ENCODE assay signal across 42 cellular contexts in the genomic region with DNA sequence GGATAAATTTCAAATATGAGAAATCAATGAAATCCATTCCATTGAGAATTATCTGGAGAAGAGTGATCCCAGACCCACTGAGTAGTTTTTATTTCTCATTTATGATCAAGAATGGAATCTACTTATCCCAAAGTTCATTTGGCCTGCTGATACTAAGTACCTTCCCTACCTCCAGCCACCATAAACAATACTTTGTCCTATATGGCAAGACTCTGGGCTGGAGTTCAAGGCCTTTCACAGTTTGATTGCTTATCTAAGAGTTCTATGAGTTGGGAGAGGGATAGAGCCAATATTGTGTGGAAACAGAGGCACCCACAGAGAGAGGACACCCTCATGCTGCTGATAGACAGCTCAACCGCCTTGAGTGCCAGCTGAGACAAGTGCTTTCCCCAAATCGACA. TPM values are rescaled to one million over a fixed set of nuclear protein-coding genes. Genes with fewer than 3 reads are reported as not detected.
"Had no signal": no experiment of that assay in that cellular context is flagged by ENCODE, and none has a peak within 500 bp of the region (broad histone marks: within the 10 kb centered on the region; RNA-seq: fewer than 3 reads in every experiment).

No MANE protein-coding gene starts in this region.

- H3K27me3 Mint-ChIP-seq: activated naive CD4-positive, alpha-beta T cell treated with anti-CD3 and anti-CD28 coated beads, Interleukin-2, amount 50 U/mL, for 24 hours; activated naive CD8-positive, alpha-beta T cell; activated naive CD8-positive, alpha-beta T cell treated with anti-CD3 and anti-CD28 coated beads for 36 hours; activated naive CD8-positive, alpha-beta T cell treated with anti-CD3 and anti-CD28 coated beads, Interleukin-2, amount 50 U/mL, for 24 hours; activated T-cell treated with anti-CD3 and anti-CD28 coated beads, Interleukin-2, amount 50 U/mL, for 24 hours; activated T-helper 17 cell treated with anti-CD3 and anti-CD28 coated beads, Interleukin-2, amount 50 U/mL, for 72 hours; central memory CD8-positive, alpha-beta T cell had no signal

- ATAC-seq: activated naive CD4-positive, alpha-beta T cell treated with anti-CD3 and anti-CD28 coated beads, Interleukin-2, amount 50 U/mL, for 72 hours; activated naive CD8-positive, alpha-beta T cell treated with anti-CD3 and anti-CD28 coated beads, Interleukin-2, amount 50 U/mL, for 24 hours; activated T-cell treated with anti-CD3 and anti-CD28 coated beads, Interleukin-2, amount 50 U/mL, for 4 hours; activated T-cell treated with anti-CD3 and anti-CD28 coated beads, Interleukin-2, amount 50 U/mL, for 72 hours; activated T-helper 17 cell treated with anti-CD3 and anti-CD28 coated beads, Interleukin-2, amount 50 U/mL, for 72 hours; body of pancreas had no signal

- DNase-seq: activated effector memory CD4-positive, alpha-beta T cell treated with anti-CD3 and anti-CD28 coated beads, Interleukin-2, amount 50 U/mL, for 16 hours; activated effector memory CD4-positive, alpha-beta T cell treated with Interleukin-2 at 50 U/mL for 16 hours; activated gamma-delta T cell; activated gamma-delta T cell treated with Interleukin-2 at 50 U/mL for 16 hours; activated naive CD4-positive, alpha-beta T cell; activated naive CD4-positive, alpha-beta T cell treated with anti-CD3 and anti-CD28 coated beads for 36 hours; activated naive CD4-positive, alpha-beta T cell treated with anti-CD3 and anti-CD28 coated beads, Interleukin-2, amount 10 ng/mL, durations not matched to agents 7 days and 5 days; activated naive CD4-positive, alpha-beta T cell treated with anti-CD3 and anti-CD28 coated beads, Interleukin-2, amount 50 U/mL, for 16 hours; activated naive CD4-positive, alpha-beta T cell treated with Interleukin-2 at 50 U/mL for 16 hours; activated naive CD8-positive, alpha-beta T cell treated with anti-CD3 and anti-CD28 coated beads for 36 hours; activated naive CD8-positive, alpha-beta T cell treated with anti-CD3 and anti-CD28 coated beads, Interleukin-2, amount 10 ng/mL, durations not matched to agents 7 days and 5 days; activated naive CD8-positive, alpha-beta T cell treated with anti-CD3 and anti-CD28 coated beads, Interleukin-2, amount 50 U/mL, for 24 hours; activated T-cell treated with anti-CD3 and anti-CD28 coated beads, Interleukin-2, amount 50 U/mL, for 1 hour; activated T-cell treated with anti-CD3 and anti-CD28 coated beads, Interleukin-2, amount 50 U/mL, for 24 hours; activated T-cell treated with anti-CD3 and anti-CD28 coated beads, Interleukin-2, amount 50 U/mL, for 4 hours; activated T-cell treated with anti-CD3 and anti-CD28 coated beads, Interleukin-2, amount 50 U/mL, for 48 hours; activated T-cell treated with anti-CD3 and anti-CD28 coated beads, Interleukin-2, amount 50 U/mL, for 72 hours; adrenal gland; amniotic stem cell; amygdala; anterior cingulate cortex; aorta; body of pancreas; brain microvascular endothelial cell; caudate nucleus; central memory CD4-positive, alpha-beta T cell; cerebellar nuclear complex had no signal

- H3K36me3 ChIP-seq: adrenal gland, ascending aorta, brain microvascular endothelial cell, breast epithelium, cardiac muscle cell had no signal

- H3K27ac Mint-ChIP-seq: activated naive CD4-positive, alpha-beta T cell treated with anti-CD3 and anti-CD28 coated beads for 36 hours; activated naive CD4-positive, alpha-beta T cell treated with anti-CD3 and anti-CD28 coated beads, Interleukin-2, amount 10 ng/mL, durations not matched to agents 7 days and 5 days; activated naive CD4-positive, alpha-beta T cell treated with anti-CD3 and anti-CD28 coated beads, Interleukin-2, amount 50 U/mL, for 24 hours; activated naive CD4-positive, alpha-beta T cell treated with anti-CD3 and anti-CD28 coated beads, Interleukin-2, amount 50 U/mL, for 72 hours; activated naive CD8-positive, alpha-beta T cell; activated naive CD8-positive, alpha-beta T cell treated with anti-CD3 and anti-CD28 coated beads for 36 hours; activated naive CD8-positive, alpha-beta T cell treated with anti-CD3 and anti-CD28 coated beads, Interleukin-2, amount 10 ng/mL, durations not matched to agents 7 days and 5 days; activated naive CD8-positive, alpha-beta T cell treated with anti-CD3 and anti-CD28 coated beads, Interleukin-2, amount 50 U/mL, for 24 hours; activated T-cell treated with anti-CD3 and anti-CD28 coated beads, Interleukin-2, amount 50 U/mL, for 24 hours; activated T-cell treated with anti-CD3 and anti-CD28 coated beads, Interleukin-2, amount 50 U/mL, for 72 hours; activated T-helper 1 cell treated with anti-CD3 and anti-CD28 coated beads, Interleukin-12 subunit alpha, Interleukin-12 subunit beta, Interleukin-2, Interleukin-4 antibody, amounts not matched to agents 30 ng/mL and 10 ng/mL and 1 ng/mL, durations not matched to agents 14 hours and 24 hours and 36 hours; activated T-helper 17 cell treated with anti-CD3 and anti-CD28 coated beads, Interleukin-2, amount 50 U/mL, for 72 hours; activated T-helper 2 cell treated with anti-CD3 and anti-CD28 coated beads, Interferon-gamma antibody, Interleukin-2, Interleukin-4, amounts not matched to agents 10 μg/mL and 5 μg/mL and 100 μg/mL, durations not matched to agents 14 hours and 24 hours and 36 hours; brain had no signal

- H3K36me3 Mint-ChIP-seq: activated naive CD4-positive, alpha-beta T cell treated with anti-CD3 and anti-CD28 coated beads, Interleukin-2, amount 10 ng/mL, durations not matched to agents 7 days and 5 days; activated naive CD4-positive, alpha-beta T cell treated with anti-CD3 and anti-CD28 coated beads, Interleukin-2, amount 50 U/mL, for 24 hours; activated naive CD4-positive, alpha-beta T cell treated with anti-CD3 and anti-CD28 coated beads, Interleukin-2, amount 50 U/mL, for 72 hours; activated naive CD8-positive, alpha-beta T cell; activated naive CD8-positive, alpha-beta T cell treated with anti-CD3 and anti-CD28 coated beads for 36 hours; activated naive CD8-positive, alpha-beta T cell treated with anti-CD3 and anti-CD28 coated beads, Interleukin-2, amount 10 ng/mL, durations not matched to agents 7 days and 5 days; brain had no signal

- H3K4me3 Mint-ChIP-seq: activated naive CD4-positive, alpha-beta T cell treated with anti-CD3 and anti-CD28 coated beads for 36 hours; activated naive CD4-positive, alpha-beta T cell treated with anti-CD3 and anti-CD28 coated beads, Interleukin-2, amount 10 ng/mL, durations not matched to agents 7 days and 5 days; activated naive CD4-positive, alpha-beta T cell treated with anti-CD3 and anti-CD28 coated beads, Interleukin-2, amount 50 U/mL, for 24 hours; activated naive CD8-positive, alpha-beta T cell; activated naive CD8-positive, alpha-beta T cell treated with anti-CD3 and anti-CD28 coated beads for 36 hours; activated naive CD8-positive, alpha-beta T cell treated with anti-CD3 and anti-CD28 coated beads, Interleukin-2, amount 10 ng/mL, durations not matched to agents 7 days and 5 days; activated naive CD8-positive, alpha-beta T cell treated with anti-CD3 and anti-CD28 coated beads, Interleukin-2, amount 50 U/mL, for 24 hours; activated T-cell treated with anti-CD3 and anti-CD28 coated beads, Interleukin-2, amount 50 U/mL, for 24 hours; activated T-cell treated with anti-CD3 and anti-CD28 coated beads, Interleukin-2, amount 50 U/mL, for 4 hours; activated T-cell treated with anti-CD3 and anti-CD28 coated beads, Interleukin-2, amount 50 U/mL, for 72 hours; activated T-helper 1 cell treated with anti-CD3 and anti-CD28 coated beads, Interleukin-12 subunit alpha, Interleukin-12 subunit beta, Interleukin-2, Interleukin-4 antibody, amounts not matched to agents 30 ng/mL and 10 ng/mL and 1 ng/mL, durations not matched to agents 14 hours and 24 hours and 36 hours; activated T-helper 17 cell treated with anti-CD3 and anti-CD28 coated beads, Interleukin-2, amount 50 U/mL, for 72 hours; brain; central memory CD8-positive, alpha-beta T cell had no signal

- H3K9me3 Mint-ChIP-seq: activated naive CD4-positive, alpha-beta T cell treated with anti-CD3 and anti-CD28 coated beads for 36 hours; activated naive CD4-positive, alpha-beta T cell treated with anti-CD3 and anti-CD28 coated beads, Interleukin-2, amount 10 ng/mL, durations not matched to agents 7 days and 5 days; activated naive CD4-positive, alpha-beta T cell treated with anti-CD3 and anti-CD28 coated beads, Interleukin-2, amount 50 U/mL, for 24 hours; activated naive CD4-positive, alpha-beta T cell treated with anti-CD3 and anti-CD28 coated beads, Interleukin-2, amount 50 U/mL, for 72 hours; activated naive CD8-positive, alpha-beta T cell treated with anti-CD3 and anti-CD28 coated beads for 36 hours; activated naive CD8-positive, alpha-beta T cell treated with anti-CD3 and anti-CD28 coated beads, Interleukin-2, amount 10 ng/mL, durations not matched to agents 7 days and 5 days; activated naive CD8-positive, alpha-beta T cell treated with anti-CD3 and anti-CD28 coated beads, Interleukin-2, amount 50 U/mL, for 24 hours; activated T-cell treated with anti-CD3 and anti-CD28 coated beads, Interleukin-2, amount 50 U/mL, for 24 hours; activated T-cell treated with anti-CD3 and anti-CD28 coated beads, Interleukin-2, amount 50 U/mL, for 4 hours; activated T-cell treated with anti-CD3 and anti-CD28 coated beads, Interleukin-2, amount 50 U/mL, for 72 hours; activated T-helper 1 cell treated with anti-CD3 and anti-CD28 coated beads, Interleukin-12 subunit alpha, Interleukin-12 subunit beta, Interleukin-2, Interleukin-4 antibody, amounts not matched to agents 30 ng/mL and 10 ng/mL and 1 ng/mL, durations not matched to agents 14 hours and 24 hours and 36 hours; activated T-helper 17 cell treated with anti-CD3 and anti-CD28 coated beads, Interleukin-2, amount 50 U/mL, for 72 hours; activated T-helper 2 cell treated with anti-CD3 and anti-CD28 coated beads, Interferon-gamma antibody, Interleukin-2, Interleukin-4, amounts not matched to agents 10 μg/mL and 5 μg/mL and 100 μg/mL, durations not matched to agents 14 hours and 24 hours and 36 hours; brain; central memory CD8-positive, alpha-beta T cell had no signal

- H3K9me3 ChIP-seq: adrenal gland, ascending aorta, body of pancreas, breast epithelium had no signal

- H3K4me1 ChIP-seq: adrenal gland, ascending aorta, breast epithelium had no signal

- FAIRE-seq: astrocyte, bronchial epithelial cell had no signal

- H3K27me3 ChIP-seq: adrenal gland, ascending aorta, body of pancreas, brain microvascular endothelial cell, breast epithelium, cardiac muscle cell had no signal

- H3K4me1 Mint-ChIP-seq: activated naive CD4-positive, alpha-beta T cell treated with anti-CD3 and anti-CD28 coated beads, Interleukin-2, amount 10 ng/mL, durations not matched to agents 7 days and 5 days; activated naive CD4-positive, alpha-beta T cell treated with anti-CD3 and anti-CD28 coated beads, Interleukin-2, amount 50 U/mL, for 24 hours; activated naive CD8-positive, alpha-beta T cell treated with anti-CD3 and anti-CD28 coated beads for 36 hours; activated naive CD8-positive, alpha-beta T cell treated with anti-CD3 and anti-CD28 coated beads, Interleukin-2, amount 10 ng/mL, durations not matched to agents 7 days and 5 days; activated naive CD8-positive, alpha-beta T cell treated with anti-CD3 and anti-CD28 coated beads, Interleukin-2, amount 50 U/mL, for 24 hours; activated T-helper 17 cell treated with anti-CD3 and anti-CD28 coated beads, Interleukin-2, amount 50 U/mL, for 72 hours; brain; central memory CD8-positive, alpha-beta T cell had no signal

- H3K4me3 ChIP-seq: adrenal gland, ascending aorta, body of pancreas, breast epithelium, cardiac muscle cell had no signal

- H3K27ac ChIP-seq: adrenal gland, ascending aorta, body of pancreas, brain microvascular endothelial cell, breast epithelium, cardiac muscle cell had no signal

RNA-seq across cellular contexts. Expression of gene PDZK1, which starts 5.1 kb away (rescaled TPM):
- total RNA-seq: activated naive CD4-positive, alpha-beta T cell treated with anti-CD3 and anti-CD28 coated beads for 36 hours; activated naive CD4-positive, alpha-beta T cell treated with anti-CD3 and anti-CD28 coated beads, Interleukin-2, amount 50 U/mL, for 72 hours; activated naive CD8-positive, alpha-beta T cell treated with anti-CD3 and anti-CD28 coated beads for 36 hours; activated T-helper 2 cell treated with anti-CD3 and anti-CD28 coated beads, Interferon-gamma antibody, Interleukin-2, Interleukin-4, amounts not matched to agents 10 μg/mL and 5 μg/mL and 100 μg/mL, durations not matched to agents 14 hours and 24 hours and 36 hours; ascending aorta had no signal

RNA-seq across cellular contexts. Expression of gene CD160, which starts 17.2 kb away (rescaled TPM):
- total RNA-seq: activated naive CD4-positive, alpha-beta T cell treated with anti-CD3 and anti-CD28 coated beads for 36 hours; activated T-helper 1 cell treated with anti-CD3 and anti-CD28 coated beads, Interleukin-12 subunit alpha, Interleukin-12 subunit beta, Interleukin-2, Interleukin-4 antibody, amounts not matched to agents 30 ng/mL and 10 ng/mL and 1 ng/mL, durations not matched to agents 14 hours and 24 hours and 36 hours; activated T-helper 17 cell treated with anti-CD3 and anti-CD28 coated beads, Interleukin-2, amount 50 U/mL, for 72 hours; activated T-helper 2 cell treated with anti-CD3 and anti-CD28 coated beads, Interferon-gamma antibody, Interleukin-2, Interleukin-4, amounts not matched to agents 10 μg/mL and 5 μg/mL and 100 μg/mL, durations not matched to agents 14 hours and 24 hours and 36 hours; ascending aorta; astrocyte; body of pancreas; bronchial epithelial cell; cardiac muscle cell; cerebellum; chondrocyte had no signal
